In genomic region chr11:57422669-57423068, GRCh38 we compare ENCODE assay signal across 17 cellular contexts. TPM values are rescaled to one million over a fixed set of nuclear protein-coding genes. Genes with fewer than 3 reads are reported as not detected.
A peak's percentile ranks its signal among the peaks of the same experiment; 100 is the strongest.
DNase-seq lines count a peak whose midpoint lies in the region; ATAC-seq lines count a peak whose summit lies in the region.
"Had no signal": no experiment of that assay in that cellular context is flagged by ENCODE, and none has a peak within 500 bp of the region (broad histone marks: within the 10 kb centered on the region; RNA-seq: fewer than 3 reads in every experiment).

No MANE protein-coding gene starts in this region.

- CTCF ChIA-PET in activated naive CD4-positive, alpha-beta T cell treated with anti-CD3 and anti-CD28 coated beads for 36 hours (lab: Charles Lee) = no interaction called here

- H3K27ac Mint-ChIP-seq in activated naive CD4-positive, alpha-beta T cell treated with anti-CD3 and anti-CD28 coated beads for 36 hours = peak overlapping the region; percentile 59
- peak overlapping the region; percentile 34 for H3K27ac Mint-ChIP-seq in activated naive CD8-positive, alpha-beta T cell treated with anti-CD3 and anti-CD28 coated beads for 36 hours
- H3K27ac Mint-ChIP-seq in stimulated activated naive CD8-positive, alpha-beta T cell treated with anti-CD3 and anti-CD28 coated beads, Interleukin-15, amount 100 ng/mL, for 72 hours = peak overlapping the region in 1 of 2 donors; percentile 94

- H3K36me3 Mint-ChIP-seq in activated naive CD4-positive, alpha-beta T cell treated with anti-CD3 and anti-CD28 coated beads for 36 hours (ENCODE audit: low read depth) = peaks cover 85% of the 10 kb centered on the region
- H3K36me3 Mint-ChIP-seq in activated naive CD8-positive, alpha-beta T cell treated with anti-CD3 and anti-CD28 coated beads for 36 hours = peaks cover 87% of the 10 kb centered on the region

- ATAC-seq in stimulated activated naive CD8-positive, alpha-beta T cell treated with anti-CD3 and anti-CD28 coated beads, Interleukin-15, amount 100 ng/mL, for 72 hours = no peak
- ATAC-seq: left cardiac atrium, mucosa of descending colon had no signal

- no peak for DNase-seq in activated naive CD4-positive, alpha-beta T cell treated with anti-CD3 and anti-CD28 coated beads for 36 hours
- no peak for DNase-seq in activated naive CD4-positive, alpha-beta T cell (lab: John Stamatoyannopoulos, UW)
- DNase-seq in NCI-H2227 (lab: John Stamatoyannopoulos, UW; ENCODE audit: unreplicated experiment) = peak; percentile 51
- no peak for DNase-seq in activated naive CD8-positive, alpha-beta T cell treated with anti-CD3 and anti-CD28 coated beads for 36 hours
- no peak for DNase-seq in stimulated activated naive CD8-positive, alpha-beta T cell treated with anti-CD3 and anti-CD28 coated beads, Interleukin-15, amount 100 ng/mL, for 72 hours
- no peak for DNase-seq in posterior vena cava (ENCODE audit: low spot score)
- DNase-seq in NAMALWA (ENCODE audit: low spot score) = no peak
- no peak for DNase-seq in islet precursor cell
- DNase-seq: cerebellar nuclear complex; hippocampal formation; KBM-7; left cardiac atrium; mucosa of descending colon; NCI-H226; ovary; stimulated activated naive CD4-positive, alpha-beta T cell treated with Interleukin-2 at 50 U/mL for 16 hours had no signal

- no peaks in the 10 kb centered on the region for H3K27me3 Mint-ChIP-seq in activated naive CD4-positive, alpha-beta T cell treated with anti-CD3 and anti-CD28 coated beads for 36 hours (ENCODE audit: low read depth)
- no peaks in the 10 kb centered on the region for H3K27me3 Mint-ChIP-seq in activated naive CD8-positive, alpha-beta T cell treated with anti-CD3 and anti-CD28 coated beads for 36 hours
- H3K27me3 Mint-ChIP-seq in stimulated activated naive CD8-positive, alpha-beta T cell treated with anti-CD3 and anti-CD28 coated beads, Interleukin-15, amount 100 ng/mL, for 72 hours = no peaks in the 10 kb centered on the region

- peak overlapping the region; percentile 95 for H3K4me3 Mint-ChIP-seq in activated naive CD4-positive, alpha-beta T cell treated with anti-CD3 and anti-CD28 coated beads for 36 hours
- H3K4me3 Mint-ChIP-seq in activated naive CD8-positive, alpha-beta T cell treated with anti-CD3 and anti-CD28 coated beads for 36 hours = peak overlapping the region; percentile 96
- H3K4me3 Mint-ChIP-seq in stimulated activated naive CD8-positive, alpha-beta T cell treated with anti-CD3 and anti-CD28 coated beads, Interleukin-15, amount 100 ng/mL, for 72 hours = peak overlapping the region; percentile 47 to 94

- intact Hi-C loops in activated naive CD4-positive, alpha-beta T cell treated with anti-CD3 and anti-CD28 coated beads for 36 hours (cut with micrococcal nuclease) = no loop called here
- intact Hi-C loops in posterior vena cava (cut with DNase I) = no loop called here

- no peaks in the 10 kb centered on the region for H3K9me3 Mint-ChIP-seq in activated naive CD4-positive, alpha-beta T cell treated with anti-CD3 and anti-CD28 coated beads for 36 hours
- H3K9me3 Mint-ChIP-seq in activated naive CD8-positive, alpha-beta T cell treated with anti-CD3 and anti-CD28 coated beads for 36 hours = no peaks in the 10 kb centered on the region
- no peaks in the 10 kb centered on the region for H3K9me3 Mint-ChIP-seq in stimulated activated naive CD8-positive, alpha-beta T cell treated with anti-CD3 and anti-CD28 coated beads, Interleukin-15, amount 100 ng/mL, for 72 hours

- H3K4me1 Mint-ChIP-seq in activated naive CD4-positive, alpha-beta T cell treated with anti-CD3 and anti-CD28 coated beads for 36 hours (ENCODE audit: low read depth) = peaks cover 66% of the 10 kb centered on the region
- peaks cover 57% of the 10 kb centered on the region for H3K4me1 Mint-ChIP-seq in activated naive CD8-positive, alpha-beta T cell treated with anti-CD3 and anti-CD28 coated beads for 36 hours
- peaks cover 90% of the 10 kb centered on the region for H3K4me1 Mint-ChIP-seq in stimulated activated naive CD8-positive, alpha-beta T cell treated with anti-CD3 and anti-CD28 coated beads, Interleukin-15, amount 100 ng/mL, for 72 hours

RNA-seq across cellular contexts. Expression of gene SLC43A3, which starts 4.3 kb away (rescaled TPM):
- 100 to 1,000 TPM; 116 to 117 TPM for total RNA-seq in activated naive CD4-positive, alpha-beta T cell treated with anti-CD3 and anti-CD28 coated beads for 36 hours
- 100 to 1,000 TPM; 331 to 348 TPM for total RNA-seq in activated naive CD8-positive, alpha-beta T cell treated with anti-CD3 and anti-CD28 coated beads for 36 hours
- total RNA-seq in posterior vena cava = 10 to 100 TPM; 72.6 to 84.7 TPM

RNA-seq across cellular contexts. Expression of gene PRG2, which starts 32.2 kb away (rescaled TPM):
- total RNA-seq in activated naive CD4-positive, alpha-beta T cell treated with anti-CD3 and anti-CD28 coated beads for 36 hours = 1 to 10 TPM; 1.0 TPM
- total RNA-seq in activated naive CD8-positive, alpha-beta T cell treated with anti-CD3 and anti-CD28 coated beads for 36 hours = 1 to 10 TPM in 1 of 2 experiments, under 1 TPM in 1; 0.54 to 2.1 TPM
- under 1 TPM; 0.52 to 0.88 TPM for total RNA-seq in posterior vena cava
- total RNA-seq: left cardiac atrium, ovary had no signal

RNA-seq across cellular contexts. Expression of gene RTN4RL2, which starts 37.7 kb away (rescaled TPM):
- under 1 TPM; 0.74 to 0.99 TPM for total RNA-seq in activated naive CD4-positive, alpha-beta T cell treated with anti-CD3 and anti-CD28 coated beads for 36 hours
- under 1 TPM; 0.43 to 0.44 TPM for total RNA-seq in activated naive CD8-positive, alpha-beta T cell treated with anti-CD3 and anti-CD28 coated beads for 36 hours
- 1 to 10 TPM; 2.0 to 2.9 TPM for total RNA-seq in posterior vena cava
- total RNA-seq: skeletal muscle tissue had no signal

RNA-seq across cellular contexts. Expression of gene PRG3, which starts 41.7 kb away (rescaled TPM):
- not detected for total RNA-seq in activated naive CD4-positive, alpha-beta T cell treated with anti-CD3 and anti-CD28 coated beads for 36 hours
- not detected for total RNA-seq in activated naive CD8-positive, alpha-beta T cell treated with anti-CD3 and anti-CD28 coated beads for 36 hours
- not detected for total RNA-seq in posterior vena cava
- total RNA-seq: left cardiac atrium, mucosa of descending colon, ovary had no signal
